Comparison of ENCODE assay signal across 1 cellular context in the genomic region with DNA sequence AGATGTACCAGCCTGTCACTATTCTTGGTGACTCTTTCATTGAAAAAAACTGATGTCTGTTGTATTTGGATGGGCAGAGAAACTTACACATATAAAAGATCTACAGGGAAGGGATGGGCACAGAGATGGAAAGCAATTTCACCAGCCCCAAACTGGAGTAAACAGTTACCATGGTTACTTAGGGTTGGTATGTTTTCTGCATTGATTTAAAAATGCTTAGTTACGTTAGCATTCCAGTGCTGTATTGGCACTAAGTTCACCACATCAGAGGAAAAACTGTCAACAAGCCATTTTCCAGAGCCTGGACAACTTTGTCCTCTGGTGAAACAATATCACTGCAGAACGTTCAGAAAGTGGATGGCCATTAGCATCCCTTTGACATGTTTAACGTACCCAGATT.
A peak's percentile ranks its signal among the peaks of the same experiment; 100 is the strongest.
TF ChIP-seq lines count a peak whose summit lies in the region.

No MANE protein-coding gene starts in this region.

TF ChIP-seq in HepG2, 621 proteins besides CTCF, POLR2A, EP300 and RAD21 (continued from another document):
- TF ChIP-seq ZXDC (CRISPR knock-in tag; IDR thresholded peaks at IDR 0.05) (no peak), CEBPZ (IDR thresholded peaks at IDR 0.05; ENCODE audit: low read length) (no peak), FOXP1 (IDR thresholded peaks at IDR 0.05) (peak; percentile 77), FOXP1 (CRISPR knock-in tag; IDR thresholded peaks at IDR 0.05) (peak; percentile 31; the same call in 1 of the 2 replicates), PLSCR1 (CRISPR knock-in tag; IDR thresholded peaks at IDR 0.05; ENCODE audit: borderline replicate concordance) (no peak), ZBTB7A (CRISPR knock-in tag; IDR thresholded peaks at IDR 0.05) (no peak), ZNF20 (CRISPR knock-in tag; IDR thresholded peaks at IDR 0.05) (no peak), ATRX (CRISPR knock-in tag; IDR thresholded peaks at IDR 0.05; ENCODE audit: borderline replicate concordance) (no peak), YEATS4 (CRISPR knock-in tag; IDR thresholded peaks at IDR 0.05; ENCODE audit: borderline replicate concordance) (no peak), ZNF296 (CRISPR knock-in tag; conservative IDR thresholded peaks at IDR 0.05) (no peak), PAXIP1 (CRISPR knock-in tag; conservative IDR thresholded peaks at IDR 0.05) (0 out of 2 replicates have a peak, but pooled peaks have one; percentile 12), TCF7 (IDR thresholded peaks at IDR 0.05; ENCODE audit: low read depth) (peak; percentile 39; the same call in 1 of the 2 replicates), ZNF550 (CRISPR knock-in tag; IDR thresholded peaks at IDR 0.05; ENCODE audit: borderline replicate concordance) (no peak), TCF12 (IDR thresholded peaks at IDR 0.05) (no peak), TCF12 (CRISPR knock-in tag; IDR thresholded peaks at IDR 0.05) (no peak), TBX3 (IDR thresholded peaks at IDR 0.05; ENCODE audit: borderline replicate concordance) (peak; percentile 71; the same call in 1 of the 2 replicates), HMG20A (CRISPR knock-in tag; IDR thresholded peaks at IDR 0.05; ENCODE audit: borderline replicate concordance) (no peak)
